ENCODE assay signal across 8 cellular contexts in the genomic region with DNA sequence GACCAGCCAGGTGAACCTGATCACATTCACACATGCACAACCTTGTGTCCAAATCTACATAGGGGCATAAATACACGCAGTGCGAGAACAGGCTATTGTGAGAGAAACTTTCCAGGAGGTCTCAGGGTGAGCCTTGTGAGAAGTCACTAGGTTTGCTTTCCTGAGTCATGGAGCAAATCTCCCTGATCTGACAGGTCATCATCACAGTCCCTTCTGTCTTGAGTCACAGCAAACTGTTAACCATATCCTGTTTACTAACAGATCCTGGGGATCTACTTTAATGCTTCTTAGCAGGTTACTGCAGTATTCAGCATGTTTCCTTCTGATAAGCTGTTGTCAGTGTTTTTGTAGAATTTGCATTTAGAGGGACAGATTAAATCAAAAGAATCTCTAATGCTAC. TPM values are rescaled to one million over a fixed set of nuclear protein-coding genes. Genes with fewer than 3 reads are reported as not detected.
"Had no signal": no experiment of that assay in that cellular context is flagged by ENCODE, and none has a peak within 500 bp of the region (broad histone marks: within the 10 kb centered on the region; RNA-seq: fewer than 3 reads in every experiment).

No MANE protein-coding gene starts in this region.

RNA-seq across cellular contexts. Expression of a gene that starts 8.6 kb away (rescaled TPM):
- total RNA-seq: activated CD4-positive, alpha-beta memory T cell treated with anti-CD3 and anti-CD28 coated beads for 36 hours; activated CD4-positive, alpha-beta T cell treated with anti-CD3 and anti-CD28 coated beads, Interleukin-2, amount 10 ng/mL, durations not matched to agents 24 days and 14 days; ascending aorta; cardiac muscle cell; cerebellum; fibroblast of lung; frontal cortex; WTC11 had no signal
- polyA plus RNA-seq: cardiac muscle cell, fibroblast of lung had no signal
